Comparison of ENCODE assay signal across 9 cellular contexts in genomic region chrX:9942086-9942485, GRCh38. TPM values are rescaled to one million over a fixed set of nuclear protein-coding genes. Genes with fewer than 3 reads are reported as not detected.
DNase-seq lines count a peak whose midpoint lies in the region; ATAC-seq and TF ChIP-seq lines count a peak whose summit lies in the region.
"Had no signal": no experiment of that assay in that cellular context is flagged by ENCODE, and none has a peak within 500 bp of the region (broad histone marks: within the 10 kb centered on the region; RNA-seq: fewer than 3 reads in every experiment).

No MANE protein-coding gene starts in this region.

- H3K9ac ChIP-seq in neural progenitor cell: no peak overlapping the region
- H3K9ac ChIP-seq in mammary epithelial cell (ENCODE audit: insufficient read depth, low read length): no peak overlapping the region

- dilution Hi-C loops in mammary epithelial cell (cut with HindIII; ENCODE audit: low sequenced_read_pairs): loop anchor here (5.0 kb wide), 1 partner anchor 70 kb away; no protein-coding TSS in a partner anchor

- no peak overlapping the region for H3K4me2 ChIP-seq in neural progenitor cell
- H3K4me2 ChIP-seq in mammary epithelial cell (ENCODE audit: insufficient read depth, low read depth, low read length): no peak overlapping the region

- peak; percentile 49 for DNase-seq in activated T-helper 9 cell treated with anti-CD3 and anti-CD28 coated beads, Interleukin-2, amount 50 U/mL, for 16 hours (ENCODE audit: low read depth)
- peak; percentile 38 to 45 for DNase-seq in stimulated activated CD8-positive, alpha-beta memory T cell treated with anti-CD3 and anti-CD28 coated beads, Interleukin-7, amount 100 ng/mL, for 4 hours (ENCODE audit: low read depth in 2 of 2)
- DNase-seq in superior temporal gyrus (ENCODE audit: extremely low spot score) (no peak), neural progenitor cell (ENCODE audit: low spot score) (no peak), mammary epithelial cell (no peak)

- no peaks in the 10 kb centered on the region for H3K36me3 ChIP-seq in neural progenitor cell
- peaks cover 2% of the 10 kb centered on the region for H3K36me3 ChIP-seq in mammary epithelial cell (ENCODE audit: insufficient read depth, low read length)

- H3K9me3 ChIP-seq in neural progenitor cell (ENCODE audit: low read depth): no peaks in the 10 kb centered on the region
- H3K9me3 ChIP-seq in mammary epithelial cell (replicated peaks; ENCODE audit: insufficient read depth, low read length): peaks cover 2% of the 10 kb centered on the region

- H3K27ac ChIP-seq in neural progenitor cell: no peak overlapping the region
- H3K27ac ChIP-seq in mammary epithelial cell (ENCODE audit: insufficient read depth, low read depth, low read length): no peak overlapping the region
- H3K27ac ChIP-seq: SK-N-MC had no signal

- intact Hi-C loops in mammary epithelial cell (cut with micrococcal nuclease): no loop called here

- H3K79me2 ChIP-seq in neural progenitor cell (ENCODE audit: low read depth) (no peaks in the 10 kb centered on the region), mammary epithelial cell (ENCODE audit: insufficient read depth, low read length) (no peaks in the 10 kb centered on the region)

- CTCF ChIA-PET in mammary epithelial cell (lab: Charles Lee; ENCODE audit: low non-redundant PET): no interaction called here

- BruUV-seq in mammary epithelial cell (replicated peaks; lab: Mats Ljungman, UMichigan): no TSS peak

- H3K9me3 Mint-ChIP-seq in neural progenitor cell: peaks cover 4% of the 10 kb centered on the region

- TF ChIP-seq CTCF in neural progenitor cell (IDR thresholded peaks at IDR 0.05) (no peak), mammary epithelial cell (conservative IDR thresholded peaks at IDR 0.05 in 1 of 2, IDR thresholded peaks at IDR 0.05 in 1 of 2; ENCODE audit: extremely low read depth in 1 of 2, insufficient read depth in 1 of 2, low read depth in 1 of 2, low read length in 2 of 2) (no peak)

- H3K27me3 ChIP-seq in neural progenitor cell (no peaks in the 10 kb centered on the region), mammary epithelial cell (ENCODE audit: insufficient read depth, low read length) (no peaks in the 10 kb centered on the region)

- H3K27ac Mint-ChIP-seq in neural progenitor cell: no peak overlapping the region

- peak; percentile 91 for ATAC-seq in GM21381 (IDR thresholded peaks at IDR 0.05; ENCODE audit: unreplicated experiment)
- ATAC-seq in HG03575 (IDR thresholded peaks at IDR 0.05; ENCODE audit: extremely low read depth, insufficient number of reproducible peaks, low FRiP score, unreplicated experiment): peak; percentile 89

- in situ Hi-C loops in mammary epithelial cell (cut with MboI; ENCODE audit: low sequenced_read_pairs in 2 of 2): no loop called here

- H2AFZ ChIP-seq in neural progenitor cell (replicated peaks) (no peak overlapping the region), mammary epithelial cell (ENCODE audit: low read depth, low read length) (no peak overlapping the region)

- no peaks in the 10 kb centered on the region for H3F3A ChIP-seq in neural progenitor cell (ENCODE audit: low read depth)

- no peaks in the 10 kb centered on the region for H4K20me1 ChIP-seq in neural progenitor cell (ENCODE audit: low read depth)
- no peaks in the 10 kb centered on the region for H4K20me1 ChIP-seq in mammary epithelial cell (ENCODE audit: insufficient read depth, low read length)

- 83% methylated on average over 4 of the region's 6 CpGs for WGBS in mammary epithelial cell (ENCODE audit: low coverage, missing lambda C conversion rate)

- no peaks in the 10 kb centered on the region for H3K4me1 Mint-ChIP-seq in neural progenitor cell

- H3K27me3 Mint-ChIP-seq in neural progenitor cell (ENCODE audit: insufficient read depth, low read depth): peaks cover 5% of the 10 kb centered on the region

- H3K4me1 ChIP-seq in neural progenitor cell (no peaks in the 10 kb centered on the region), mammary epithelial cell (ENCODE audit: insufficient read depth, low read length) (no peaks in the 10 kb centered on the region)

- H3K4me3 ChIP-seq in neural progenitor cell (no peak overlapping the region), mammary epithelial cell (replicated peaks in 1 of 3; ENCODE audit: insufficient read depth in 1 of 3, low read depth in 2 of 3, low read length in 3 of 3) (no peak overlapping the region)
- H3K4me3 ChIP-seq: SK-N-MC had no signal

- peaks cover 34% of the 10 kb centered on the region for H3K36me3 Mint-ChIP-seq in neural progenitor cell

- no peak overlapping the region for H3K4me3 Mint-ChIP-seq in neural progenitor cell

RNA-seq across cellular contexts. Expression of gene CLDN34, which starts 25.1 kb away (rescaled TPM):
- total RNA-seq in neural progenitor cell (ENCODE audit: low replicate concordance): 0.37 TPM in 1 of 2 replicates, not detected in the other
- under 1 TPM in 1 of 2 donors, not detected in 1; 0.52 TPM for total RNA-seq in mammary epithelial cell
- 0.09 TPM for polyA plus RNA-seq in mammary epithelial cell
- not detected for polyA minus RNA-seq in mammary epithelial cell
- polyA plus RNA-seq: liver had no signal

Comparison
In these comparisons a context has a peak if more than half of its experiments do, and no peak if none do; other contexts are left out.
1. DNase-seq: peak in activated T-helper 9 cell treated with anti-CD3 and anti-CD28 coated beads, Interleukin-2, amount 50 U/mL, for 16 hours (single experiment) and stimulated activated CD8-positive, alpha-beta memory T cell treated with anti-CD3 and anti-CD28 coated beads, Interleukin-7, amount 100 ng/mL, for 4 hours (2 of 2); none in superior temporal gyrus (single experiment), neural progenitor cell (single experiment) and mammary epithelial cell (single experiment).